Comparison of ENCODE assay signal across 24 cellular contexts in the genomic region with DNA sequence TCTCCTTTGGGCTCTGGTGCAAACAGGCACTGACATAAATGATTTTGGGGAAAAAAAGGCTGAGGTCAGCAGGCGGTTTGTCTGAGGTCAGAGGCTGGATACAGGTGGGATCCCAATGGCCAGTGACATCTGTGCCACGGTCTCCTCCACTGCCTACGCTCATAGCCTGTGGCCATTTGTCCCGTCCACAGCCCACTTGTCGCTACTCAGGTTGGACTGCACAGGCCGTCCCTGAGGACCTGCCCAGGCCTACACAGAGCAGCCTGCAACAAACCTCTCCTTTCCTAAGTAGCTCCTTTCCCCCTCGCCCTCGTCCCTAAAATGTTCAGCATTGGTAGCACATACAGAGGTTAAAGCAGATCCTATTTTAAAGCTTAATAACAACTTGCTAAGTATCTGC.
A peak's percentile ranks its signal among the peaks of the same experiment; 100 is the strongest.
DNase-seq lines count a peak whose midpoint lies in the region; ATAC-seq, FAIRE-seq and TF ChIP-seq lines count a peak whose summit lies in the region.
"Had no signal": no experiment of that assay in that cellular context is flagged by ENCODE, and none has a peak within 500 bp of the region (broad histone marks: within the 10 kb centered on the region; RNA-seq: fewer than 3 reads in every experiment).

No MANE protein-coding gene starts in this region.

- no peak for FAIRE-seq in K562 (lab: Jason Lieb, UNC)
- FAIRE-seq: A549, D721Med, G401.6, GM12891, GM19239 had no signal

- POLR2A ChIA-PET in SK-N-SH (lab: Yijun Ruan, JAX) (no interaction called here), HEK293 (lab: Yijun Ruan, JAX) (no interaction called here), K562 (lab: Yijun Ruan, JAX) (interaction anchor here (0.5 kb wide), 1 partner anchor 29 kb away, joined by 3 read pairs; no protein-coding TSS in a partner anchor)

- H3K4me3 ChIP-seq in SK-N-SH (ENCODE audit: low read depth in 2 of 2, low read length in 1 of 2) (no peak overlapping the region), HEK293 (ENCODE audit: low read depth, low read length) (no peak overlapping the region), K562 (no peak overlapping the region), neuronal stem cell (ENCODE audit: low read length in 2 of 2) (no peak overlapping the region)
- H3K4me3 ChIP-seq: A549; BLaER1 treated with 17β-estradiol and CSF1 and Interleukin-3, amounts not matched to agents 10 nM and 100 nM had no signal

- H3K27ac ChIP-seq in SK-N-SH (ENCODE audit: low read depth in 2 of 2, low read length in 1 of 2) (no peak overlapping the region), HEK293 (ENCODE audit: extremely low read depth, low read depth, low read length) (no peak overlapping the region), K562 (ENCODE audit: extremely low read depth, low read depth, low read length) (no peak overlapping the region), neuronal stem cell (replicated peaks; ENCODE audit: low read length) (no peak overlapping the region)
- H3K27ac ChIP-seq: 22Rv1; A549; BLaER1 treated with 17β-estradiol and CSF1 and Interleukin-3, amounts not matched to agents 10 nM and 100 nM; C4-2B had no signal

- H3F3A ChIP-seq in SK-N-SH (replicated peaks; ENCODE audit: insufficient read depth) = no peaks in the 10 kb centered on the region

- CTCF ChIA-PET in SK-N-SH (lab: Yijun Ruan, JAX) (interaction anchor here (0.9 to 1.2 kb wide), 3 partner anchors 9 to 113 kb away, joined by 3 to 4 read pairs (median 4); no protein-coding TSS in a partner anchor), HEK293 (lab: Yijun Ruan, JAX) (interaction anchor here (0.5 to 2.1 kb wide), 5 partner anchors 9 to 714 kb away, joined by 3 to 6 read pairs (median 5); no protein-coding TSS in a partner anchor), K562 (lab: Yijun Ruan, JAX; ENCODE audit: low intra/inter-chr PET ratio) (no interaction called here)

- H3K79me1 ChIP-seq in neuronal stem cell (ENCODE audit: low read depth, low read length) = no peaks in the 10 kb centered on the region

- no peak overlapping the region for H4K8ac ChIP-seq in neuronal stem cell (ENCODE audit: low read depth, low read length)

- no peaks in the 10 kb centered on the region for H3K79me2 ChIP-seq in SK-N-SH (ENCODE audit: insufficient read depth)
- H3K79me2 ChIP-seq in K562 (ENCODE audit: control insufficient read depth, insufficient read depth, low read length) = no peaks in the 10 kb centered on the region

- TF ChIP-seq RAD21 in SK-N-SH (IDR thresholded peaks at IDR 0.05; ENCODE audit: low read length) = no peak
- TF ChIP-seq RAD21 in K562 (CRISPR knock-in tag; conservative IDR thresholded peaks at IDR 0.05 in 1 of 2, IDR thresholded peaks at IDR 0.05 in 1 of 2) = no peak

- DNase-seq in SK-N-SH = no peak
- no peak for DNase-seq in K562 (ENCODE audit: extremely low read depth in 1 of 4, low spot score in 3 of 4)
- no peak for DNase-seq in neuronal stem cell (ENCODE audit: low spot score)
- DNase-seq in DMS79 treated with DMSO at 0.1 percent for 48 hours (lab: John Stamatoyannopoulos, UW) = no peak
- DNase-seq in ecto neural progenitor cell (ENCODE audit: low spot score) = no peak
- DNase-seq: AML-193; Caco-2; Calu3; CD4-positive, alpha-beta T cell; CD8-positive, alpha-beta T cell; DND-41; EL; GF-D8 had no signal

- in situ Hi-C loops in K562 (cut with MboI) = no loop called here

- peak overlapping the region; percentile 46 for H2BK12ac ChIP-seq in neuronal stem cell (ENCODE audit: low read length)

- H3K14ac ChIP-seq in neuronal stem cell (ENCODE audit: low read length) = no peak overlapping the region

- no peak overlapping the region for H2BK120ac ChIP-seq in neuronal stem cell (ENCODE audit: low read depth, low read length)

- H3K9me3 ChIP-seq in SK-N-SH = no peaks in the 10 kb centered on the region
- H3K9me3 ChIP-seq in HEK293 (ENCODE audit: control insufficient read depth, insufficient read depth, low read depth, low read length) = no peaks in the 10 kb centered on the region
- no peaks in the 10 kb centered on the region for H3K9me3 ChIP-seq in K562 (replicated peaks; ENCODE audit: control insufficient read depth, insufficient read depth, low read depth, low read length)
- no peaks in the 10 kb centered on the region for H3K9me3 ChIP-seq in neuronal stem cell (replicated peaks in 1 of 2; ENCODE audit: control insufficient read depth in 2 of 2, insufficient read depth in 1 of 2, low read depth in 1 of 2, low read length in 2 of 2)
- H3K9me3 ChIP-seq: A549; BLaER1 treated with 17β-estradiol and CSF1 and Interleukin-3, amounts not matched to agents 10 nM and 100 nM; Caco-2 had no signal

- H4K20me1 ChIP-seq in SK-N-SH (ENCODE audit: insufficient read depth) (no peaks in the 10 kb centered on the region), K562 (replicated peaks; ENCODE audit: control insufficient read depth, insufficient read depth, low read length) (no peaks in the 10 kb centered on the region)
- H4K20me1 ChIP-seq: BLaER1 treated with 17β-estradiol and CSF1 and Interleukin-3, amounts not matched to agents 10 nM and 100 nM had no signal

- no peak overlapping the region for H4K91ac ChIP-seq in neuronal stem cell (ENCODE audit: low read depth, low read length, poor library complexity)

- H3K4me1 ChIP-seq in SK-N-SH (ENCODE audit: control insufficient read depth in 1 of 2, insufficient read depth in 2 of 2, low read depth in 1 of 2, low read length in 1 of 2) = peaks cover 0 to 9% of the 10 kb centered on the region in 2 experiments; a peak in 1 of 4 replicates
- no peaks in the 10 kb centered on the region for H3K4me1 ChIP-seq in HEK293 (ENCODE audit: control insufficient read depth, insufficient read depth, low read length)
- H3K4me1 ChIP-seq in K562 (replicated peaks in 1 of 2; ENCODE audit: control insufficient read depth in 2 of 2, insufficient read depth in 2 of 2, low read length in 2 of 2) = no peaks in the 10 kb centered on the region
- H3K4me1 ChIP-seq in neuronal stem cell (ENCODE audit: control insufficient read depth in 2 of 2, insufficient read depth in 1 of 2, low read depth in 1 of 2, low read length in 2 of 2) = peaks cover 0 to 4% of the 10 kb centered on the region in 2 donors
- H3K4me1 ChIP-seq: A549; BLaER1 treated with 17β-estradiol and CSF1 and Interleukin-3, amounts not matched to agents 10 nM and 100 nM; Caco-2 had no signal

- no peak overlapping the region for H2AK5ac ChIP-seq in neuronal stem cell (ENCODE audit: low read depth, low read length)

- H2BK15ac ChIP-seq in neuronal stem cell (ENCODE audit: low read length) = no peak overlapping the region

- H3K4ac ChIP-seq in neuronal stem cell (ENCODE audit: low read length) = no peak overlapping the region

- H3K4me2 ChIP-seq in SK-N-SH (no peak overlapping the region), K562 (ENCODE audit: insufficient read depth, low read length) (no peak overlapping the region), neuronal stem cell (ENCODE audit: insufficient read depth, low read length, poor library complexity, severe bottlenecking) (no peak overlapping the region)
- H3K4me2 ChIP-seq: A549; BLaER1 treated with 17β-estradiol and CSF1 and Interleukin-3, amounts not matched to agents 10 nM and 100 nM had no signal

- no peak overlapping the region for H3K23ac ChIP-seq in neuronal stem cell (ENCODE audit: low read depth, low read length, poor library complexity)

- H3K9me2 ChIP-seq in SK-N-SH = no peaks in the 10 kb centered on the region

- no peaks in the 10 kb centered on the region for H3K27me3 ChIP-seq in SK-N-SH (ENCODE audit: insufficient read depth)
- peaks cover 33 to 59% of the 10 kb centered on the region in 2 experiments for H3K27me3 ChIP-seq in K562 (ENCODE audit: control insufficient read depth in 2 of 2, insufficient read depth in 2 of 2, low read length in 2 of 2)
- H3K27me3 ChIP-seq in neuronal stem cell (ENCODE audit: control insufficient read depth in 3 of 3, insufficient read depth in 3 of 3, low read depth in 1 of 3, low read length in 3 of 3) = no peaks in the 10 kb centered on the region
- H3K27me3 ChIP-seq: BLaER1 treated with 17β-estradiol and CSF1 and Interleukin-3, amounts not matched to agents 10 nM and 100 nM had no signal

- H2BK5ac ChIP-seq in neuronal stem cell (ENCODE audit: low read length) = no peak overlapping the region

- TF ChIP-seq POLR2A in K562 (conservative IDR thresholded peaks at IDR 0.05) = no peak

- H3K9ac ChIP-seq in SK-N-SH = no peak overlapping the region
- no peak overlapping the region for H3K9ac ChIP-seq in K562 (ENCODE audit: insufficient read depth in 1 of 2, low read depth in 2 of 2, low read length in 2 of 2)
- H3K9ac ChIP-seq in neuronal stem cell (ENCODE audit: low read depth, low read length, poor library complexity) = no peak overlapping the region
- H3K9ac ChIP-seq: BLaER1 treated with 17β-estradiol and CSF1 and Interleukin-3, amounts not matched to agents 10 nM and 100 nM had no signal

- H3K9me1 ChIP-seq in K562 (ENCODE audit: control insufficient read depth, insufficient read depth, low read length) = no peaks in the 10 kb centered on the region

- BruUV-seq in K562 (replicated peaks; lab: Mats Ljungman, UMichigan) = no TSS peak

- no peaks in the 10 kb centered on the region for H3K36me3 ChIP-seq in SK-N-SH (replicated peaks in 1 of 2; ENCODE audit: control insufficient read depth in 1 of 2, insufficient read depth in 2 of 2, low read length in 1 of 2)
- no peaks in the 10 kb centered on the region for H3K36me3 ChIP-seq in HEK293 (ENCODE audit: control insufficient read depth in 2 of 2, insufficient read depth in 1 of 2, low read length in 2 of 2)
- H3K36me3 ChIP-seq in K562 (ENCODE audit: control insufficient read depth, insufficient read depth, low read length) = no peaks in the 10 kb centered on the region
- H3K36me3 ChIP-seq in neuronal stem cell (replicated peaks in 1 of 2; ENCODE audit: control insufficient read depth in 2 of 2, insufficient read depth in 2 of 2, low read length in 2 of 2) = no peaks in the 10 kb centered on the region
- H3K36me3 ChIP-seq: BLaER1 treated with 17β-estradiol and CSF1 and Interleukin-3, amounts not matched to agents 10 nM and 100 nM had no signal

- intact Hi-C loops in K562 (cut with micrococcal nuclease) = no loop called here

- 93% methylated on average over 8 of the region's 8 CpGs for WGBS in SK-N-SH (ENCODE audit: low lambda C conversion rate)
- WGBS in K562 (ENCODE audit: insufficient coverage, low coverage, missing lambda C conversion rate) = 0% methylated on average over 8 of the region's 8 CpGs
- WGBS in neuronal stem cell (ENCODE audit: extremely low coverage in 2 of 2, insufficient read length in 2 of 2, insufficient replicate concordance in 1 of 2), 2 donors = no CpG with 5 or more reads among the region's 8 CpGs

- H2AFZ ChIP-seq in SK-N-SH (ENCODE audit: low read depth) (peak overlapping the region; percentile 7; the same call in 1 of the 2 replicates), K562 (ENCODE audit: low read depth, low read length) (no peak overlapping the region), neuronal stem cell (ENCODE audit: low read length) (no peak overlapping the region)

- no peak overlapping the region for H3K18ac ChIP-seq in neuronal stem cell (ENCODE audit: low read length)

- TF ChIP-seq EP300 in SK-N-SH (IDR thresholded peaks at IDR 0.05; ENCODE audit: borderline replicate concordance in 1 of 2, low read depth in 1 of 2, low read length in 1 of 2) = no peak
- no peak for TF ChIP-seq EP300 in K562 (IDR thresholded peaks at IDR 0.05; ENCODE audit: low read length)

- TF ChIP-seq CTCF in SK-N-SH (IDR thresholded peaks at IDR 0.05) = no peak
- TF ChIP-seq CTCF in HEK293 (tag by site-specific recombination; IDR thresholded peaks at IDR 0.05) = no peak
- no peak for TF ChIP-seq CTCF in K562 (IDR thresholded peaks at IDR 0.05 in 2 of 3, conservative IDR thresholded peaks at IDR 0.05 in 1 of 3; ENCODE audit: insufficient read depth in 2 of 3, low read depth in 1 of 3, low read length in 3 of 3)

- ATAC-seq in SK-N-SH treated with all-trans-retinoic acid at 6 μM for 48 hours (no peak), K562 (peak; percentile 57; the same call in 1 of the 3 replicates), HG02852 (IDR thresholded peaks at IDR 0.05; ENCODE audit: unreplicated experiment) (no peak)
- ATAC-seq: A549; CD8-positive, alpha-beta T cell had no signal
